ENCODE assay signal across 9 cellular contexts in genomic region chr6:29723666-29724588, GRCh38. TPM values are rescaled to one million over a fixed set of nuclear protein-coding genes. Genes with fewer than 3 reads are reported as not detected.
DNase-seq lines count a peak whose midpoint lies in the region; ATAC-seq and TF ChIP-seq lines count a peak whose summit lies in the region.
"Had no signal": no experiment of that assay in that cellular context is flagged by ENCODE, and none has a peak within 500 bp of the region (broad histone marks: within the 10 kb centered on the region; RNA-seq: fewer than 3 reads in every experiment).

No MANE protein-coding gene starts in this region.

- H3K27ac ChIP-seq in heart right ventricle, result peak overlapping the region; percentile 76 to 99 (median 97)
- peak overlapping the region; percentile 79 to 90 (median 85) for H3K27ac ChIP-seq in gastrocnemius medialis

- intact Hi-C loops in heart right ventricle (cut with DNase I) (loop anchor here in 2 of 10 donors (1.0 to 2.0 kb wide), 2 partner anchors 28 to 29 kb away; no protein-coding TSS in a partner anchor), gastrocnemius medialis (cut with DNase I; ENCODE audit: low total_unique reads) (no loop called here)

- TF ChIP-seq CTCF in AG04449 (IDR thresholded peaks at IDR 0.05; ENCODE audit: insufficient read depth, low read length, missing control alignments) (no peak), heart right ventricle (IDR thresholded peaks at IDR 0.05) (no peak), gastrocnemius medialis (IDR thresholded peaks at IDR 0.05 in 4 of 5, conservative IDR thresholded peaks at IDR 0.05 in 1 of 5) (no peak)

- 4 to 6% methylated on average over 75 to 76 of the region's 76 CpGs for WGBS in heart right ventricle, 2 donors

- CTCF ChIA-PET in AG04449 (lab: Yijun Ruan, JAX), result no interaction called here

- ATAC-seq in GM19455 (IDR thresholded peaks at IDR 0.05; ENCODE audit: unreplicated experiment), result peak; percentile 51
- ATAC-seq in heart right ventricle, result peak; percentile 59 to 85 (median 77)
- ATAC-seq in gastrocnemius medialis, result peak; percentile 10 to 24

- DNase-seq in AG04449 (ENCODE audit: low read depth, low spot score) (no peak), NK-92 (lab: John Stamatoyannopoulos, UW; ENCODE audit: unreplicated experiment) (peak; percentile 8), heart right ventricle (peak; percentile 55 to 60), gastrocnemius medialis (no peak), DMS114 treated with DMSO at 0.1 percent for 48 hours (lab: John Stamatoyannopoulos, UW; ENCODE audit: unreplicated experiment) (no peak), NCI-H146 treated with DMSO at 0.1 percent for 48 hours (lab: John Stamatoyannopoulos, UW; ENCODE audit: unreplicated experiment) (no peak)
- DNase-seq in activated naive CD4-positive, alpha-beta T cell treated with Interleukin-2 at 50 U/mL for 16 hours, result peak; percentile 84
- DNase-seq: DND-41 had no signal

- H3K4me1 ChIP-seq in heart right ventricle (peaks cover 0 to 37% (median 23%) of the 10 kb centered on the region in 9 donors), gastrocnemius medialis (no peaks in the 10 kb centered on the region)

- POLR2A ChIA-PET in AG04449 (lab: Yijun Ruan, JAX), result no interaction called here

- H3K4me3 ChIP-seq in AG04449 (ENCODE audit: low read depth, low read length), result peak overlapping the region; percentile 51
- peak overlapping the region; percentile 87 to 99 (median 94) for H3K4me3 ChIP-seq in heart right ventricle
- H3K4me3 ChIP-seq in gastrocnemius medialis, result peak overlapping the region; percentile 69 to 79 (median 72)

- no peak for TF ChIP-seq POLR2A in gastrocnemius medialis (IDR thresholded peaks at IDR 0.05)

- H3K36me3 ChIP-seq in heart right ventricle (peaks cover 0 to 47% (median 12%) of the 10 kb centered on the region in 9 donors), gastrocnemius medialis (no peaks in the 10 kb centered on the region)

- H3K9me3 ChIP-seq in heart right ventricle, result no peaks in the 10 kb centered on the region
- H3K9me3 ChIP-seq in gastrocnemius medialis, result no peaks in the 10 kb centered on the region

- in situ Hi-C loops in gastrocnemius medialis (cut with MboI; ENCODE audit: low sequenced_read_pairs in 4 of 4), result no loop called here

- H3K27me3 ChIP-seq in heart right ventricle (no peaks in the 10 kb centered on the region), gastrocnemius medialis (peaks cover 0 to 16% (median 9%) of the 10 kb centered on the region in 3 donors)

RNA-seq across cellular contexts. Expression of gene HLA-F, which starts 0.7 kb away (rescaled TPM):
- 100 to 1,000 TPM in 1 of 10 donors, 10 to 100 TPM in 9; 24.0 to 191 (median 31.6) TPM for total RNA-seq in heart right ventricle
- 100 to 1,000 TPM in 1 of 2 donors, 10 to 100 TPM in 1; 61.7 to 105 TPM for polyA plus RNA-seq in heart right ventricle
- total RNA-seq in gastrocnemius medialis, result 10 to 100 TPM in 3 of 4 donors, 1 to 10 TPM in 1; 9.6 to 22.1 (median 13.0) TPM

RNA-seq across cellular contexts. Expression of gene ZFP57, which starts 43.0 kb away (rescaled TPM):
- 10 to 100 TPM in 1 of 10 donors, 1 to 10 TPM in 2, under 1 TPM in 1, not detected in 6; 0.53 to 14.7 (median 6.0) TPM for total RNA-seq in heart right ventricle
- polyA plus RNA-seq in heart right ventricle, result under 1 TPM in 1 of 2 donors, not detected in 1; 0.06 TPM
- under 1 TPM in 1 of 4 donors, not detected in 3; 0.16 TPM for total RNA-seq in gastrocnemius medialis

Comparison
In these comparisons a context has a peak if more than half of its experiments do, and no peak if none do; other contexts are left out.
1. DNase-seq: peak in NK-92 (single experiment), activated naive CD4-positive, alpha-beta T cell treated with Interleukin-2 at 50 U/mL for 16 hours (single experiment) and heart right ventricle (2 of 2); none in AG04449 (single experiment), gastrocnemius medialis (0 of 2), DMS114 treated with DMSO at 0.1 percent for 48 hours (single experiment) and NCI-H146 treated with DMSO at 0.1 percent for 48 hours (single experiment).
2. ATAC-seq: peak in every context shown above with its lines; median percentile 77 in heart right ventricle; 51 in GM19455; 17 in gastrocnemius medialis.
3. Peak in every context shown above with its lines, with median percentiles within 50 percentile points of each other: H3K4me3 ChIP-seq.